Comparison of ENCODE assay signal across 10 cellular contexts in the genomic region with DNA sequence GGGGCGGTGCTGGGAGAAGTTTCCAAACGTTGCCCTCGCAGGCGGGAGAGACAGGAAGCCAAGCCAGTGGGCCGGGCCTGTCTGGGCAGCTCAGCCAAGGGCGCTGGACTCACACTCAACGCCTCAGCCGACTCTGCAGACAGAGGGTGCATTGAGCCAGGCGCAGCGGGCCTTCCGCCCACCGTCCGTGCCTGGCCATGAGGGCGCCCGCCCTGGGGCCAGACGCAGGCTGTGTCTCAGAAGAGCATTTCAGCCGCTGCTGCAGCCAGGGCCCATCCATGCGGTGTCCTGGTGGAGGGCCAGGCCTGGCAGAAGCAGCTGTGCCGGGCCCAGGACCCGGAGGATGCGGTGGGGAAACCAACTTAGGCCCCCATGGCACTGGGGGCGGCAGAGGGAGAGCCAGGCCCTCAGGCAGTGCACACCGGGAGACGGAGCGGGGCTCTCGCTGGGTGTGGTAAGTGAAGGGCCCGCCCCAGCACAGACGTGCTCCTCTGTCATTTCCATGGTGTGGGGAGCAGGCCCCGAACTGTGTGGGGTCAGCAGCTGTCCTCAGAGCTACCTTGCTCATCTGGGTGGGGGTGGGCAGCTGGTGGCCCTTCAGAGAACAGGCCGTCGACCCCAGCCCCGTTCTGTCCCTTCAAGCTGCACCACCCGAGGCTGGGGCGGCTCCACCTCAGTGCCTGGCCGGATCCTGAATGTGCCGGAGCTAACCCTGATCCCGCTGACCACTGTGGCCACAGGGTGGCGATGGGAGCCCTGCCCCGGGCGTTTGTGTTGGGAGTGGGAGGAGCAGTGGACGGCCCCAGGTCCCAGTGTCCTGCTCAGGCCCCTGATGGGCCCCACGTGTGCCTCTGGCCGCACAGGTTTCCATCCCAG. TPM values are rescaled to one million over a fixed set of nuclear protein-coding genes. Genes with fewer than 3 reads are reported as not detected.
DNase-seq lines count a peak whose midpoint lies in the region; ATAC-seq and TF ChIP-seq lines count a peak whose summit lies in the region.
"Had no signal": no experiment of that assay in that cellular context is flagged by ENCODE, and none has a peak within 500 bp of the region (broad histone marks: within the 10 kb centered on the region; RNA-seq: fewer than 3 reads in every experiment).

No MANE protein-coding gene starts in this region.

- TF ChIP-seq EP300 in sigmoid colon (IDR thresholded peaks at IDR 0.05): no peak

- H3K36me3 ChIP-seq in GM23248 (ENCODE audit: low read depth) (no peaks in the 10 kb centered on the region), sigmoid colon (peaks cover 0 to 19% (median 0%) of the 10 kb centered on the region in 4 donors)

- WGBS in GM23248 (ENCODE audit: low coverage in 1 of 2, low lambda C conversion rate in 2 of 2, missing lambda C conversion rate in 2 of 2), 2 experiments: 8% methylated on average over 38 to 40 of the region's 43 CpGs
- 37 to 67% methylated on average over 43 of the region's 43 CpGs for WGBS in sigmoid colon, 2 donors

- TF ChIP-seq CTCF in astrocyte of the cerebellum (IDR thresholded peaks at IDR 0.05; ENCODE audit: low read depth, low read length, missing control alignments) (peak; percentile 50), sigmoid colon (IDR thresholded peaks at IDR 0.05) (peak in 1 of 4 experiments; percentile 28)

- H3K9me3 ChIP-seq in GM23248 (ENCODE audit: low read depth) (no peaks in the 10 kb centered on the region), sigmoid colon (no peaks in the 10 kb centered on the region)

- H3K4me3 ChIP-seq in GM23248: peak overlapping the region; percentile 32
- no peak overlapping the region for H3K4me3 ChIP-seq in astrocyte of the cerebellum (ENCODE audit: low read depth, low read length)
- H3K4me3 ChIP-seq in sigmoid colon: peak overlapping the region in 1 of 4 donors; percentile 13
- H3K4me3 ChIP-seq: GM12878 had no signal

- H3K27me3 ChIP-seq in GM23248 (replicated peaks; ENCODE audit: insufficient read depth): no peaks in the 10 kb centered on the region
- H3K27me3 ChIP-seq in sigmoid colon: no peaks in the 10 kb centered on the region

- peaks cover 8% of the 10 kb centered on the region; the same call in 1 of the 2 replicates for H3F3A ChIP-seq in GM23248 (ENCODE audit: insufficient read depth)

- no peak for TF ChIP-seq POLR2A in sigmoid colon (IDR thresholded peaks at IDR 0.05)

- H3K4me1 ChIP-seq in GM23248 (ENCODE audit: insufficient read depth): peaks cover 19% of the 10 kb centered on the region
- peaks cover 0 to 34% (median 24%) of the 10 kb centered on the region in 4 donors for H3K4me1 ChIP-seq in sigmoid colon

- H3K9me2 ChIP-seq in GM23248 (ENCODE audit: insufficient read depth): no peaks in the 10 kb centered on the region

- no peak overlapping the region; the same call in 1 of the 2 replicates for H2AFZ ChIP-seq in GM23248

- DNase-seq in GM23248 (peak; percentile 90), astrocyte of the cerebellum (ENCODE audit: low read depth) (no peak), left ventricle myocardium superior (peak; percentile 85), sigmoid colon (peak; percentile 84), GF-D8 (lab: John Stamatoyannopoulos, UW) (no peak)
- no peak for DNase-seq in stimulated activated CD4-positive, alpha-beta T cell treated with anti-CD3 and anti-CD28 coated beads, Interleukin-15, amount 100 ng/mL, for 24 hours
- DNase-seq: effector memory CD4-positive, alpha-beta T cell had no signal

- H3K4me2 ChIP-seq in GM23248 (ENCODE audit: unreplicated experiment): peak overlapping the region; percentile 40

- no peaks in the 10 kb centered on the region for H4K20me1 ChIP-seq in GM23248 (ENCODE audit: insufficient read depth)

- ATAC-seq in left ventricle myocardium superior: peak; percentile 40
- no peak for ATAC-seq in GM21423 (IDR thresholded peaks at IDR 0.05; ENCODE audit: unreplicated experiment)
- no peak for ATAC-seq in GM21367 (IDR thresholded peaks at IDR 0.05; ENCODE audit: unreplicated experiment)
- ATAC-seq: GM12878 had no signal

- in situ Hi-C loops in GM23248 (cut with MboI) (no loop called here), astrocyte of the cerebellum (cut with HindIII; ENCODE audit: low sequenced_read_pairs) (no loop called here)

- peak overlapping the region; percentile 57 for H3K9ac ChIP-seq in GM23248

- intact Hi-C loops in left ventricle myocardium superior (cut with micrococcal nuclease) (no loop called here), sigmoid colon (cut with DNase I) (no loop called here)

- H3K27ac ChIP-seq in GM23248 (peak overlapping the region; percentile 69), sigmoid colon (peak overlapping the region; percentile 24 to 69 (median 50))

- no peaks in the 10 kb centered on the region for H3K79me2 ChIP-seq in GM23248 (ENCODE audit: insufficient read depth)

RNA-seq across cellular contexts. Expression of gene DNLZ, which starts 18.0 kb away (rescaled TPM):
- 12.3 and 49.8 TPM in 2 replicates for total RNA-seq in GM23248 (2014; rRNA removed; shearing (Covaris generic))
- polyA plus RNA-seq in GM23248 (2016; fragmentation: Nextera tagmentation; extraction: Ambion mirVana): 25.9 and 27.1 TPM in 2 replicates
- total RNA-seq in left ventricle myocardium superior: 40.2 TPM
- total RNA-seq in sigmoid colon: 10 to 100 TPM; 19.7 to 41.9 (median 37.8) TPM
- 10 to 100 TPM in 2 of 3 donors, 1 to 10 TPM in 1; 8.4 to 11.6 (median 10.2) TPM for polyA plus RNA-seq in sigmoid colon

RNA-seq across cellular contexts. Expression of gene GPSM1, which starts 18.2 kb away (rescaled TPM):
- 51.6 and 57.1 TPM in 2 replicates for total RNA-seq in GM23248 (2014; rRNA removed; shearing (Covaris generic))
- polyA plus RNA-seq in GM23248 (2016; fragmentation: Nextera tagmentation; extraction: Ambion mirVana) (12.4 and 13.7 TPM in 2 replicates), sigmoid colon (1 to 10 TPM; 2.3 to 4.8 (median 2.4) TPM)
- total RNA-seq in left ventricle myocardium superior (61.7 TPM), sigmoid colon (10 to 100 TPM in 2 of 4 donors, 1 to 10 TPM in 2; 5.0 to 16.1 (median 12.2) TPM)

RNA-seq across cellular contexts. Expression of gene CARD9, which starts 27.9 kb away (rescaled TPM):
- 0.11 TPM in 1 of 2 replicates, not detected in the other for total RNA-seq in GM23248 (2014; rRNA removed; shearing (Covaris generic))
- polyA plus RNA-seq in GM23248 (2016; fragmentation: Nextera tagmentation; extraction: Ambion mirVana): 0.60 and 0.61 TPM in 2 replicates
- total RNA-seq in left ventricle myocardium superior: 0.79 TPM
- total RNA-seq in sigmoid colon: 1 to 10 TPM; 1.5 to 6.9 (median 2.3) TPM
- polyA plus RNA-seq in sigmoid colon: 1 to 10 TPM; 1.8 to 3.0 (median 2.3) TPM

RNA-seq across cellular contexts. Expression of gene CCDC187, which starts 41.6 kb away (rescaled TPM):
- not detected in 2 replicates for total RNA-seq in GM23248 (2014; rRNA removed; shearing (Covaris generic))
- polyA plus RNA-seq in GM23248 (2016; fragmentation: Nextera tagmentation; extraction: Ambion mirVana) (not detected in 2 replicates), sigmoid colon (under 1 TPM in 1 of 3 donors, not detected in 2; 0.32 TPM)
- total RNA-seq in left ventricle myocardium superior (not detected), sigmoid colon (not detected)

RNA-seq across cellular contexts. Expression of gene SNAPC4, which starts 54.5 kb away (rescaled TPM):
- total RNA-seq in GM23248 (2014; rRNA removed; shearing (Covaris generic)): 5.2 and 8.2 TPM in 2 replicates
- polyA plus RNA-seq in GM23248 (2016; fragmentation: Nextera tagmentation; extraction: Ambion mirVana): 3.3 and 4.4 TPM in 2 replicates
- 4.4 TPM for total RNA-seq in left ventricle myocardium superior
- total RNA-seq in sigmoid colon: 10 to 100 TPM in 1 of 4 donors, 1 to 10 TPM in 3; 2.6 to 10.8 (median 5.1) TPM
- 10 to 100 TPM in 1 of 3 donors, 1 to 10 TPM in 2; 1.4 to 10.4 (median 1.8) TPM for polyA plus RNA-seq in sigmoid colon

Comparison
In these comparisons a context has a peak if more than half of its experiments do, and no peak if none do; other contexts are left out.
1. DNase-seq: peak in GM23248 (single experiment), left ventricle myocardium superior (single experiment) and sigmoid colon (single experiment); none in astrocyte of the cerebellum (single experiment), GF-D8 (single experiment) and stimulated activated CD4-positive, alpha-beta T cell treated with anti-CD3 and anti-CD28 coated beads, Interleukin-15, amount 100 ng/mL, for 24 hours (single experiment).